Comparison of ENCODE assay signal across 2 cellular contexts in the genomic region with DNA sequence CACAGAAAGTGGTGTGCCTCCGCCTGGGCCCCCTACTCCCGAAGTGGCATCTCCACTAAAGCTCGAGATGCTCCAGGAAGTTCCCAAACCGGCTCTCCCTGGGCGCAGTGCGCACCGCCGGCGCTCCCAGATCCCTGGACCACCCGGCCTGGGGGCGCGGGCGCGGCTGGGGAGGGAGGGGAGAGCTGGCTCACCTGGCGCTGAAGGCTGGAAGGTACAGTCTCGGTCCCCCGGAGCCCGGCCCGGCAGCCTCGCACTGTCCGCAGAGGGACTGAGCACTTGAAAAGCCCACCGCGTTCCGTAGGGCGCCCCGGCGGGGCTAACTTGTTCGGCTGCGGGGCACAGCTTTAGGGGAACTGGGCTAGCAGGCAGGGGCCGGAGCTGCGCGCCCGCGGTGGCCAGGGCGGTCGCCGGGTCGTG.
TF ChIP-seq lines count a peak whose summit lies in the region.

No MANE protein-coding gene starts in this region.

TF ChIP-seq in HepG2, 621 proteins besides CTCF, POLR2A, EP300 and RAD21 (continued from another document):
- TF ChIP-seq, protein P1, sequence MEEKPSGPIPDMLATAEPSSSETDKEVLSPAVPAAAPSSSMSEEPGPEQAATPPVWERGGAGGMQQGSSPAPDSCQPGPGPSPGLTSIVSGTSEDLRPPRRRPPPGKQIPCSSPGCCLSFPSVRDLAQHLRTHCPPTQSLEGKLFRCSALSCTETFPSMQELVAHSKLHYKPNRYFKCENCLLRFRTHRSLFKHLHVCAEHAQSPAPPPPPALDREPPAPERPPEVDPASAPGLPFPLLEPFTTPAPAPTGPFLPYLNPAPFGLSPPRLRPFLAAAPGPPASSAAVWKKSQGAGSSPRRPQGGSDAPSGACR (CRISPR knock-in tag; IDR thresholded peaks at IDR 0.05) = no peak
- no peak for TF ChIP-seq SOX6 (IDR thresholded peaks at IDR 0.05)
- TF ChIP-seq SOX6 (CRISPR knock-in tag; IDR thresholded peaks at IDR 0.05) = no peak
- TF ChIP-seq ZNF17 (CRISPR knock-in tag; IDR thresholded peaks at IDR 0.05) = no peak
- TF ChIP-seq ZNF441 (CRISPR knock-in tag; IDR thresholded peaks at IDR 0.05; ENCODE audit: borderline replicate concordance) = no peak
- no peak for TF ChIP-seq HOXA3 (CRISPR knock-in tag; IDR thresholded peaks at IDR 0.05)
- TF ChIP-seq RFX5 (IDR thresholded peaks at IDR 0.05; ENCODE audit: low read depth, low read length) = no peak
- no peak for TF ChIP-seq MBD4 (IDR thresholded peaks at IDR 0.05; ENCODE audit: borderline replicate concordance, low read length)
- TF ChIP-seq, protein P2, sequence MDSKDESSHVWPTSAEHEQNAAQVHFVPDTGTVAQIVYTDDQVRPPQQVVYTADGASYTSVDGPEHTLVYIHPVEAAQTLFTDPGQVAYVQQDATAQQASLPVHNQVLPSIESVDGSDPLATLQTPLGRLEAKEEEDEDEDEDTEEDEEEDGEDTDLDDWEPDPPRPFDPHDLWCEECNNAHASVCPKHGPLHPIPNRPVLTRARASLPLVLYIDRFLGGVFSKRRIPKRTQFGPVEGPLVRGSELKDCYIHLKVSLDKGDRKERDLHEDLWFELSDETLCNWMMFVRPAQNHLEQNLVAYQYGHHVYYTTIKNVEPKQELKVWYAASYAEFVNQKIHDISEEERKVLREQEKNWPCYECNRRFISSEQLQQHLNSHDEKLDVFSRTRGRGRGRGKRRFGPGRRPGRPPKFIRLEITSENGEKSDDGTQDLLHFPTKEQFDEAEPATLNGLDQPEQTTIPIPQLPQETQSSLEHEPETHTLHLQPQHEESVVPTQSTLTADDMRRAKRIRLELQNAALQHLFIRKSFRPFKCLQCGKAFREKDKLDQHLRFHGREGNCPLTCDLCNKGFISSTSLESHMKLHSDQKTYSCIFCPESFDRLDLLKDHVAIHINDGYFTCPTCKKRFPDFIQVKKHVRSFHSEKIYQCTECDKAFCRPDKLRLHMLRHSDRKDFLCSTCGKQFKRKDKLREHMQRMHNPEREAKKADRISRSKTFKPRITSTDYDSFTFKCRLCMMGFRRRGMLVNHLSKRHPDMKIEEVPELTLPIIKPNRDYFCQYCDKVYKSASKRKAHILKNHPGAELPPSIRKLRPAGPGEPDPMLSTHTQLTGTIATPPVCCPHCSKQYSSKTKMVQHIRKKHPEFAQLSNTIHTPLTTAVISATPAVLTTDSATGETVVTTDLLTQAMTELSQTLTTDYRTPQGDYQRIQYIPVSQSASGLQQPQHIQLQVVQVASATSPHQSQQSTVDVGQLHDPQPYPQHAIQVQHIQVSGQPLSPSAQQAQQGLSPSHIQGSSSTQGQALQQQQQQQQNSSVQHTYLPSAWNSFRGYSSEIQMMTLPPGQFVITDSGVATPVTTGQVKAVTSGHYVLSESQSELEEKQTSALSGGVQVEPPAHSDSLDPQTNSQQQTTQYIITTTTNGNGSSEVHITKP (CRISPR knock-in tag; IDR thresholded peaks at IDR 0.05; ENCODE audit: low read depth) = no peak
- no peak for TF ChIP-seq ZSCAN31 (CRISPR knock-in tag; IDR thresholded peaks at IDR 0.05; ENCODE audit: low read depth)
- TF ChIP-seq SOX5 (CRISPR knock-in tag; IDR thresholded peaks at IDR 0.05; ENCODE audit: borderline replicate concordance) = no peak
- no peak for TF ChIP-seq ZNF674 (CRISPR knock-in tag; IDR thresholded peaks at IDR 0.05; ENCODE audit: low read depth)
- TF ChIP-seq HOXA7 (CRISPR knock-in tag; IDR thresholded peaks at IDR 0.05) = no peak
- TF ChIP-seq NFIB (CRISPR knock-in tag; IDR thresholded peaks at IDR 0.05; ENCODE audit: borderline replicate concordance) = no peak
- TF ChIP-seq NR2F1 (CRISPR knock-in tag; IDR thresholded peaks at IDR 0.05) = no peak
- TF ChIP-seq POGZ (CRISPR knock-in tag; IDR thresholded peaks at IDR 0.05) = no peak
- no peak for TF ChIP-seq ZNF232 (CRISPR knock-in tag; IDR thresholded peaks at IDR 0.05; ENCODE audit: borderline replicate concordance)
- TF ChIP-seq ZNF83 (CRISPR knock-in tag; IDR thresholded peaks at IDR 0.05; ENCODE audit: borderline replicate concordance) = no peak

TF ChIP-seq in neural cell, 6 proteins besides CTCF, POLR2A, EP300 and RAD21:
- TF ChIP-seq, protein P3, sequence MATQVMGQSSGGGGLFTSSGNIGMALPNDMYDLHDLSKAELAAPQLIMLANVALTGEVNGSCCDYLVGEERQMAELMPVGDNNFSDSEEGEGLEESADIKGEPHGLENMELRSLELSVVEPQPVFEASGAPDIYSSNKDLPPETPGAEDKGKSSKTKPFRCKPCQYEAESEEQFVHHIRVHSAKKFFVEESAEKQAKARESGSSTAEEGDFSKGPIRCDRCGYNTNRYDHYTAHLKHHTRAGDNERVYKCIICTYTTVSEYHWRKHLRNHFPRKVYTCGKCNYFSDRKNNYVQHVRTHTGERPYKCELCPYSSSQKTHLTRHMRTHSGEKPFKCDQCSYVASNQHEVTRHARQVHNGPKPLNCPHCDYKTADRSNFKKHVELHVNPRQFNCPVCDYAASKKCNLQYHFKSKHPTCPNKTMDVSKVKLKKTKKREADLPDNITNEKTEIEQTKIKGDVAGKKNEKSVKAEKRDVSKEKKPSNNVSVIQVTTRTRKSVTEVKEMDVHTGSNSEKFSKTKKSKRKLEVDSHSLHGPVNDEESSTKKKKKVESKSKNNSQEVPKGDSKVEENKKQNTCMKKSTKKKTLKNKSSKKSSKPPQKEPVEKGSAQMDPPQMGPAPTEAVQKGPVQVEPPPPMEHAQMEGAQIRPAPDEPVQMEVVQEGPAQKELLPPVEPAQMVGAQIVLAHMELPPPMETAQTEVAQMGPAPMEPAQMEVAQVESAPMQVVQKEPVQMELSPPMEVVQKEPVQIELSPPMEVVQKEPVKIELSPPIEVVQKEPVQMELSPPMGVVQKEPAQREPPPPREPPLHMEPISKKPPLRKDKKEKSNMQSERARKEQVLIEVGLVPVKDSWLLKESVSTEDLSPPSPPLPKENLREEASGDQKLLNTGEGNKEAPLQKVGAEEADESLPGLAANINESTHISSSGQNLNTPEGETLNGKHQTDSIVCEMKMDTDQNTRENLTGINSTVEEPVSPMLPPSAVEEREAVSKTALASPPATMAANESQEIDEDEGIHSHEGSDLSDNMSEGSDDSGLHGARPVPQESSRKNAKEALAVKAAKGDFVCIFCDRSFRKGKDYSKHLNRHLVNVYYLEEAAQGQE (IDR thresholded peaks at IDR 0.05; ENCODE audit: borderline replicate concordance) = no peak
- no peak for TF ChIP-seq SMC3 (conservative IDR thresholded peaks at IDR 0.05; ENCODE audit: poor library complexity)
- no peak for TF ChIP-seq EZH2 (IDR thresholded peaks at IDR 0.05; ENCODE audit: borderline replicate concordance, insufficient read depth, low read length, poor library complexity, severe bottlenecking)
- TF ChIP-seq POLR2AphosphoS5 (IDR thresholded peaks at IDR 0.05) = no peak
- no peak for TF ChIP-seq TAF1 (IDR thresholded peaks at IDR 0.05; ENCODE audit: low read depth)
- TF ChIP-seq MXI1 (conservative IDR thresholded peaks at IDR 0.05; ENCODE audit: poor library complexity, severe bottlenecking) = no peak
